Comparison of ENCODE assay signal across 17 cellular contexts in genomic region chr14:99660794-99661193, GRCh38. TPM values are rescaled to one million over a fixed set of nuclear protein-coding genes. Genes with fewer than 3 reads are reported as not detected.
DNase-seq lines count a peak whose midpoint lies in the region; ATAC-seq and TF ChIP-seq lines count a peak whose summit lies in the region.
"Had no signal": no experiment of that assay in that cellular context is flagged by ENCODE, and none has a peak within 500 bp of the region (broad histone marks: within the 10 kb centered on the region; RNA-seq: fewer than 3 reads in every experiment).

No MANE protein-coding gene starts in this region.

- H3K4me1 Mint-ChIP-seq in WTC11 (peaks cover 35% of the 10 kb centered on the region), neural progenitor cell (peaks cover 72% of the 10 kb centered on the region)

- H3K36me3 Mint-ChIP-seq in WTC11 (no peaks in the 10 kb centered on the region), neural progenitor cell (peaks cover 2% of the 10 kb centered on the region)
- H3K36me3 Mint-ChIP-seq: CD4-positive, CD25-positive, alpha-beta regulatory T cell had no signal

- peak overlapping the region; percentile 69 for H3K4me3 Mint-ChIP-seq in WTC11
- no peak overlapping the region for H3K4me3 Mint-ChIP-seq in neural progenitor cell
- H3K4me3 Mint-ChIP-seq: CD4-positive, CD25-positive, alpha-beta regulatory T cell; HFFc6 had no signal

- no peak for TF ChIP-seq CTCF in WTC11 (IDR thresholded peaks at IDR 0.05)
- no peak for TF ChIP-seq CTCF in neural progenitor cell (IDR thresholded peaks at IDR 0.05)

- H3K9ac ChIP-seq in BLaER1 treated with 17β-estradiol and CSF1 and Interleukin-3, amounts not matched to agents 10 nM and 100 nM: peak overlapping the region in 4 of 11 experiments; percentile 37 to 60 (median 50); a peak in 7 of 22 replicates
- H3K9ac ChIP-seq in HUES48 (ENCODE audit: low read depth, low read length) (no peak overlapping the region), neural progenitor cell (no peak overlapping the region)

- no peak overlapping the region for H2AFZ ChIP-seq in neural progenitor cell (replicated peaks)
- H2AFZ ChIP-seq: PC-9 had no signal

- H3K9me3 Mint-ChIP-seq in WTC11 (no peaks in the 10 kb centered on the region), neural progenitor cell (peaks cover 3% of the 10 kb centered on the region)
- H3K9me3 Mint-ChIP-seq: HFFc6 had no signal

- no peak overlapping the region for H3K27ac Mint-ChIP-seq in WTC11
- peak overlapping the region; percentile 74 for H3K27ac Mint-ChIP-seq in neural progenitor cell
- H3K27ac Mint-ChIP-seq: CD4-positive, CD25-positive, alpha-beta regulatory T cell; HFFc6 had no signal

- no peak overlapping the region for H3K4me3 ChIP-seq in BLaER1 treated with 17β-estradiol and CSF1 and Interleukin-3, amounts not matched to agents 10 nM and 100 nM
- H3K4me3 ChIP-seq in HUES48 (ENCODE audit: low read depth, low read length) (peak overlapping the region; percentile 50; the same call in 1 of the 2 replicates), neural progenitor cell (no peak overlapping the region)
- H3K4me3 ChIP-seq: PC-9 had no signal

- POLR2A ChIA-PET in WTC11 (lab: Charles Lee): no interaction called here

- no peaks in the 10 kb centered on the region for H3K36me3 ChIP-seq in BLaER1 treated with 17β-estradiol and CSF1 and Interleukin-3, amounts not matched to agents 10 nM and 100 nM
- no peaks in the 10 kb centered on the region; the same call in 1 of the 2 replicates for H3K36me3 ChIP-seq in HUES48 (ENCODE audit: control insufficient read depth, insufficient read depth, low read length)
- no peaks in the 10 kb centered on the region for H3K36me3 ChIP-seq in neural progenitor cell

- peaks cover 32 to 98% (median 87%) of the 10 kb centered on the region in 10 experiments for H3K4me1 ChIP-seq in BLaER1 treated with 17β-estradiol and CSF1 and Interleukin-3, amounts not matched to agents 10 nM and 100 nM
- H3K4me1 ChIP-seq in HUES48 (ENCODE audit: control insufficient read depth, insufficient read depth, low read length): peaks cover 37% of the 10 kb centered on the region
- H3K4me1 ChIP-seq in neural progenitor cell: peaks cover 35% of the 10 kb centered on the region

- H4K20me1 ChIP-seq in BLaER1 treated with 17β-estradiol and CSF1 and Interleukin-3, amounts not matched to agents 10 nM and 100 nM: no peaks in the 10 kb centered on the region
- peaks cover 3% of the 10 kb centered on the region for H4K20me1 ChIP-seq in neural progenitor cell (ENCODE audit: low read depth)

- intact Hi-C loops in head of caudate nucleus (cut with DNase I): no loop called here

- ATAC-seq in WTC11 (no peak), HG03521 (IDR thresholded peaks at IDR 0.05; ENCODE audit: unreplicated experiment) (no peak), HG03460 (IDR thresholded peaks at IDR 0.05; ENCODE audit: unreplicated experiment) (no peak)

- H3K4me2 ChIP-seq in BLaER1 treated with 17β-estradiol and CSF1 and Interleukin-3, amounts not matched to agents 10 nM and 100 nM: peak overlapping the region; percentile 9 to 96 (median 77); a peak in 21 of 22 replicates
- H3K4me2 ChIP-seq in neural progenitor cell: no peak overlapping the region
- H3K4me2 ChIP-seq: PC-9 had no signal

- peaks cover 0 to 24% (median 10%) of the 10 kb centered on the region in 11 experiments; a peak in 12 of 22 replicates for H3K27me3 ChIP-seq in BLaER1 treated with 17β-estradiol and CSF1 and Interleukin-3, amounts not matched to agents 10 nM and 100 nM
- H3K27me3 ChIP-seq in HUES48 (ENCODE audit: control insufficient read depth, insufficient read depth, low read length): peaks cover 30% of the 10 kb centered on the region
- H3K27me3 ChIP-seq in neural progenitor cell: no peaks in the 10 kb centered on the region

- CTCF ChIA-PET in WTC11 (lab: Charles Lee): interaction anchor here (0.9 to 1.0 kb wide), 2 partner anchors 55 to 142 kb away, joined by 3 read pairs; no protein-coding TSS in a partner anchor

- no peaks in the 10 kb centered on the region for H3K9me3 ChIP-seq in BLaER1 treated with 17β-estradiol and CSF1 and Interleukin-3, amounts not matched to agents 10 nM and 100 nM (replicated peaks in 1 of 11)
- no peaks in the 10 kb centered on the region for H3K9me3 ChIP-seq in HUES48 (ENCODE audit: control insufficient read depth, insufficient read depth, low read length)
- H3K9me3 ChIP-seq in neural progenitor cell (ENCODE audit: low read depth): no peaks in the 10 kb centered on the region

- H3K79me2 ChIP-seq in neural progenitor cell (ENCODE audit: low read depth): no peaks in the 10 kb centered on the region

- peaks cover 40% of the 10 kb centered on the region for H3F3A ChIP-seq in neural progenitor cell (ENCODE audit: low read depth)

- DNase-seq in WTC11 (ENCODE audit: low spot score) (no peak), neural progenitor cell (ENCODE audit: low spot score) (no peak), head of caudate nucleus (no peak)
- DNase-seq in activated effector memory CD4-positive, alpha-beta T cell treated with Interleukin-2 at 50 U/mL for 16 hours: no peak
- DNase-seq: CD4-positive, CD25-positive, alpha-beta regulatory T cell; GDM1; HFFc6; MV-4-11; NCI-H146; NCI-H2081 treated with DMSO at 0.1 percent for 48 hours; NCI-H226; NCI-H526; PC-9 had no signal

- H3K27ac ChIP-seq in BLaER1 treated with 17β-estradiol and CSF1 and Interleukin-3, amounts not matched to agents 10 nM and 100 nM: peak overlapping the region in 4 of 11 experiments; percentile 53 to 97 (median 92); a peak in 8 of 22 replicates
- peak overlapping the region; percentile 77 for H3K27ac ChIP-seq in HUES48 (ENCODE audit: low read depth, low read length)
- no peak overlapping the region for H3K27ac ChIP-seq in neural progenitor cell
- H3K27ac ChIP-seq: PC-9 had no signal

- peaks cover 44% of the 10 kb centered on the region for H3K27me3 Mint-ChIP-seq in WTC11 (ENCODE audit: low read depth)
- peaks cover 17% of the 10 kb centered on the region for H3K27me3 Mint-ChIP-seq in neural progenitor cell (ENCODE audit: insufficient read depth, low read depth)

TF ChIP-seq in WTC11, 78 proteins besides CTCF, POLR2A, EP300 and RAD21:
- TF ChIP-seq NR3C1 (CRISPR knock-in tag; conservative IDR thresholded peaks at IDR 0.05; ENCODE audit: low read depth) (no peak), ZNF121 (CRISPR knock-in tag; IDR thresholded peaks at IDR 0.05) (peak; percentile 78), ZNF423 (CRISPR knock-in tag; IDR thresholded peaks at IDR 0.05) (0 out of 2 replicates have a peak, but pooled peaks have one; percentile 28), SP1 (CRISPR knock-in tag; conservative IDR thresholded peaks at IDR 0.05) (0 out of 2 replicates have a peak, but pooled peaks have one; percentile 35), FOXK1 (CRISPR knock-in tag; IDR thresholded peaks at IDR 0.05) (no peak)

RNA-seq across cellular contexts. Expression of gene HHIPL1, which starts 15.9 kb away (rescaled TPM):
- total RNA-seq in WTC11 (2021) (1.2 to 2.0 TPM (median 1.5 TPM) in 3 replicates), neural progenitor cell (ENCODE audit: low replicate concordance) (0.32 and 1.2 TPM in 2 replicates)
- total RNA-seq: CD4-positive, CD25-positive, alpha-beta regulatory T cell had no signal

RNA-seq across cellular contexts. Expression of gene CYP46A1, which starts 23.3 kb away (rescaled TPM):
- total RNA-seq in WTC11 (2021) (0.57 to 0.77 TPM (median 0.73 TPM) in 3 replicates), neural progenitor cell (ENCODE audit: low replicate concordance) (0.77 and 1.1 TPM in 2 replicates)
- total RNA-seq: CD4-positive, CD25-positive, alpha-beta regulatory T cell; PC-9 had no signal

RNA-seq across cellular contexts. Expression of gene CCDC85C, which starts 56.8 kb away (rescaled TPM):
- 28.7 to 35.8 TPM (median 30.4 TPM) in 3 replicates for total RNA-seq in WTC11 (2021)
- 19.0 and 41.3 TPM in 2 replicates for total RNA-seq in neural progenitor cell (ENCODE audit: low replicate concordance)
